In genomic region chr6:144063744-144064401, GRCh38 we compare ENCODE assay signal across 8 cellular contexts. TPM values are rescaled to one million over a fixed set of nuclear protein-coding genes. Genes with fewer than 3 reads are reported as not detected.
A peak's percentile ranks its signal among the peaks of the same experiment; 100 is the strongest.
DNase-seq lines count a peak whose midpoint lies in the region; ATAC-seq and TF ChIP-seq lines count a peak whose summit lies in the region.

No MANE protein-coding gene starts in this region.

- peak; percentile 84 for ATAC-seq in GM21717 (IDR thresholded peaks at IDR 0.05; ENCODE audit: unreplicated experiment)

- H3K36me3 ChIP-seq in SJCRH30 (no peaks in the 10 kb centered on the region), cardiac muscle cell (no peaks in the 10 kb centered on the region)

- 0 out of 2 replicates have a peak, but pooled peaks cover 6% of the 10 kb centered on the region for H3K4me1 ChIP-seq in SJCRH30
- H3K4me1 ChIP-seq in cardiac muscle cell (ENCODE audit: low read depth): no peaks in the 10 kb centered on the region

- H3K4me3 ChIP-seq in SJCRH30 (peak overlapping the region; percentile 68), cardiac muscle cell (peak overlapping the region; percentile 54)

- H3K27me3 ChIP-seq in SJCRH30: peaks cover 20% of the 10 kb centered on the region
- H3K27me3 ChIP-seq in cardiac muscle cell: peaks cover 85% of the 10 kb centered on the region

- DNase-seq in ELR (ENCODE audit: low read depth) (peak; percentile 61), SJCRH30 (peak; percentile 75 to 81), cardiac muscle cell (ENCODE audit: low read depth in 1 of 2, low spot score in 1 of 2) (peak; percentile 21 to 84), pons (ENCODE audit: low spot score) (peak; percentile 54), ureter (ENCODE audit: low spot score) (peak; percentile 85)
- DNase-seq in activated gamma-delta T cell treated with anti-CD3 and anti-CD28 coated beads, Interleukin-2, amount 50 U/mL, for 16 hours (ENCODE audit: low read depth): peak; percentile 80

- peak; percentile 9 for TF ChIP-seq CTCF in cardiac muscle cell (IDR thresholded peaks at IDR 0.05; ENCODE audit: low read depth, low read length)

- H3K9me3 ChIP-seq in SJCRH30 (replicated peaks) (no peaks in the 10 kb centered on the region), cardiac muscle cell (ENCODE audit: low read depth) (no peaks in the 10 kb centered on the region)

- TF ChIP-seq RAD21 in Ishikawa (IDR thresholded peaks at IDR 0.05; ENCODE audit: low read depth): no peak

- H3K27ac ChIP-seq in SJCRH30: peak overlapping the region; percentile 10; the same call in 1 of the 2 replicates
- no peak overlapping the region for H3K27ac ChIP-seq in cardiac muscle cell

- no peak for TF ChIP-seq EP300 in Ishikawa (IDR thresholded peaks at IDR 0.05; ENCODE audit: borderline replicate concordance)

TF ChIP-seq in Ishikawa, 13 proteins besides CTCF, POLR2A, EP300 and RAD21:
- TF ChIP-seq ZBTB7A (IDR thresholded peaks at IDR 0.05; ENCODE audit: low read depth) (no peak; the same call in 1 of the 2 replicates), EGR1 (IDR thresholded peaks at IDR 0.05) (no peak), FOXM1 (IDR thresholded peaks at IDR 0.05; ENCODE audit: borderline replicate concordance, low read depth) (no peak), TCF12 (IDR thresholded peaks at IDR 0.05; ENCODE audit: low read depth) (0 out of 2 replicates have a peak, but pooled peaks have one; percentile 43), TEAD4 (IDR thresholded peaks at IDR 0.05) (no peak), TAF1 (IDR thresholded peaks at IDR 0.05; ENCODE audit: low read depth) (peak; percentile 39; the same call in 1 of the 2 replicates), REST (IDR thresholded peaks at IDR 0.05; ENCODE audit: low read depth) (no peak), NFIC (IDR thresholded peaks at IDR 0.05) (no peak), YY1 (IDR thresholded peaks at IDR 0.05; ENCODE audit: low read depth) (0 out of 2 replicates have a peak, but pooled peaks have one; percentile 20), CREB1 (IDR thresholded peaks at IDR 0.05; ENCODE audit: low read depth) (no peak), CEBPB (IDR thresholded peaks at IDR 0.05) (no peak), USF1 (IDR thresholded peaks at IDR 0.05) (0 out of 2 replicates have a peak, but pooled peaks have one; percentile 1)
- TF ChIP-seq, protein P1, sequence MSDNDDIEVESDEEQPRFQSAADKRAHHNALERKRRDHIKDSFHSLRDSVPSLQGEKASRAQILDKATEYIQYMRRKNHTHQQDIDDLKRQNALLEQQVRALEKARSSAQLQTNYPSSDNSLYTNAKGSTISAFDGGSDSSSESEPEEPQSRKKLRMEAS (IDR thresholded peaks at IDR 0.05): peak; percentile 70

RNA-seq across cellular contexts. Expression of gene SF3B5, which starts 31.5 kb away (rescaled TPM):
- 116 and 118 TPM in 2 replicates for total RNA-seq in SJCRH30 (2014; rRNA removed; shearing (Covaris generic))
- total RNA-seq in cardiac muscle cell (139 and 183 TPM in 2 replicates), ureter (110 TPM)
- polyA plus RNA-seq in cardiac muscle cell: 223 and 252 TPM in 2 replicates

RNA-seq across cellular contexts. Expression of gene PLAGL1, which starts 55.8 kb away (rescaled TPM):
- 66.5 and 77.2 TPM in 2 replicates for total RNA-seq in SJCRH30 (2014; rRNA removed; shearing (Covaris generic))
- total RNA-seq in cardiac muscle cell (6.8 and 9.0 TPM in 2 replicates), ureter (57.3 TPM)
- polyA plus RNA-seq in cardiac muscle cell: 11.6 and 17.2 TPM in 2 replicates
